ENCODE assay signal across 15 cellular contexts in genomic region chr3:14118400-14119165, GRCh38. TPM values are rescaled to one million over a fixed set of nuclear protein-coding genes. Genes with fewer than 3 reads are reported as not detected.
DNase-seq lines count a peak whose midpoint lies in the region; ATAC-seq and TF ChIP-seq lines count a peak whose summit lies in the region.
"Had no signal": no experiment of that assay in that cellular context is flagged by ENCODE, and none has a peak within 500 bp of the region (broad histone marks: within the 10 kb centered on the region; RNA-seq: fewer than 3 reads in every experiment).

No MANE protein-coding gene starts in this region.

- no peak overlapping the region for H3K4me3 ChIP-seq in RWPE2 (ENCODE audit: severe bottlenecking)
- H3K4me3 ChIP-seq: transverse colon had no signal

- peaks cover 47% of the 10 kb centered on the region for H3K36me3 ChIP-seq in RWPE2 (ENCODE audit: low read depth)

- H3K27ac ChIP-seq in RWPE2 (ENCODE audit: poor library complexity, severe bottlenecking) = peak overlapping the region; percentile 14
- H3K27ac ChIP-seq: transverse colon had no signal

- H3K27me3 ChIP-seq in RWPE2 (ENCODE audit: insufficient read depth, poor library complexity, severe bottlenecking) = no peaks in the 10 kb centered on the region
- H3K27me3 ChIP-seq: transverse colon had no signal

- ATAC-seq in RWPE2 (ENCODE audit: low read depth) = peak; percentile 54
- ATAC-seq: naive thymus-derived CD8-positive, alpha-beta T cell had no signal

- H3K4me1 ChIP-seq in RWPE2 (ENCODE audit: insufficient read depth, poor library complexity, severe bottlenecking) = peaks cover 3% of the 10 kb centered on the region

- TF ChIP-seq CTCF in RWPE2 (IDR thresholded peaks at IDR 0.05; ENCODE audit: poor library complexity, severe bottlenecking) = no peak

- DNase-seq in NCI-H2196 (lab: John Stamatoyannopoulos, UW; ENCODE audit: unreplicated experiment) (peak; percentile 17), NCI-H2196 treated with DMSO at 0.1 percent for 48 hours (lab: John Stamatoyannopoulos, UW; ENCODE audit: unreplicated experiment) (no peak), RWPE2 (ENCODE audit: low spot score) (no peak), fibroblast of peridontal ligament (ENCODE audit: extremely low read depth) (peak; percentile 30), renal cortical epithelial cell (ENCODE audit: low read depth) (peak; percentile 79), HCEC 1CT (no peak), pons (ENCODE audit: low spot score) (no peak)
- DNase-seq in activated naive CD4-positive, alpha-beta T cell (lab: John Stamatoyannopoulos, UW) = no peak
- DNase-seq: activated naive CD8-positive, alpha-beta T cell treated with anti-CD3 and anti-CD28 coated beads for 36 hours; DND-41; H7; naive thymus-derived CD8-positive, alpha-beta T cell; NCI-H226; stimulated activated CD4-positive, alpha-beta T cell treated with anti-CD3 and anti-CD28 coated beads, Interleukin-12 subunit alpha, Interleukin-12 subunit beta, amount 100 ng/mL, for 4 hours; transverse colon had no signal

- H3K9me3 ChIP-seq in RWPE2 (ENCODE audit: severe bottlenecking) = no peaks in the 10 kb centered on the region
- H3K9me3 ChIP-seq: transverse colon had no signal

RNA-seq across cellular contexts. Expression of gene CHCHD4, which starts 6.1 kb away (rescaled TPM):
- total RNA-seq in renal cortical epithelial cell = 15.4 and 17.7 TPM in 2 replicates

RNA-seq across cellular contexts. Expression of gene TMEM43, which starts 6.3 kb away (rescaled TPM):
- total RNA-seq in renal cortical epithelial cell = 53.5 and 76.2 TPM in 2 replicates

RNA-seq across cellular contexts. Expression of gene XPC, which starts 59.8 kb away (rescaled TPM):
- 31.8 and 135 TPM in 2 replicates for total RNA-seq in renal cortical epithelial cell

Comparison
In these comparisons a context has a peak if more than half of its experiments do, and no peak if none do; other contexts are left out.
1. DNase-seq: peak in NCI-H2196 (single experiment), fibroblast of peridontal ligament (single experiment) and renal cortical epithelial cell (single experiment); none in NCI-H2196 treated with DMSO at 0.1 percent for 48 hours (single experiment), RWPE2 (single experiment), HCEC 1CT (single experiment), pons (single experiment) and activated naive CD4-positive, alpha-beta T cell (0 of 4).